8 cellular contexts compared by ENCODE assay signal in the genomic region with DNA sequence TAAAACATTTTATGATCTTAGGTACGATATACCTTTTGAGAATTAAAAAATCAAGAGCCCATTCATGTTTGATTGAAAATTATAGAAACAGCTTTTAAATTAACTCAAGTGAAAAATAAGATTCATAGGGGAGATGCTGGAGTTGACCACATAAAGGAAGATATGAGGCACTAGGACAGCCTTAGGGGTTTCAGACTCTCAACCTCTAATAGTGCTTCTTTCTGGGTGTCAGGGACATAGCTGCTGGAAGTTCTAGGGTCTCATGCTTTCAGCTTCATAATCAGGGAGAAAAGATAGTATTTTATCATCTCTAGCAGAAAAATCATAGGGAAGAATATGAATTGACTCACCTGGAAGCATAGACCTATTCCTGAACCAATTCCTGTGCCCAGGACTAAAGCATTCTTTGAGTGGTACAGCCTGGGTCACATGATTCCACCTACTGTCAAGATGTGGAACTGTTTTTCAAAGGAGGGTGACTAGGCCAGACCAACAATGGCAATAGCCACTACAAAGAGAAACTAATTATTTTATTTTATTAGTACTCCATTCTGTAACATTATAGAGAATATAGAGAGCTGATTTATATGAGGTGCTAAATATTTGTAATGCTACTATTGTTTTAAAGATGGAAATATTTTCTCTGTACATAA. TPM values are rescaled to one million over a fixed set of nuclear protein-coding genes. Genes with fewer than 3 reads are reported as not detected.
DNase-seq lines count a peak whose midpoint lies in the region; ATAC-seq and TF ChIP-seq lines count a peak whose summit lies in the region.

No MANE protein-coding gene starts in this region.

- in situ Hi-C loops in Panc1 (cut with HindIII; ENCODE audit: low pct_unique_long_range_greater_than_20kb, low sequenced_read_pairs) = no loop called here

- H3K27ac ChIP-seq in cardiac muscle cell = no peak overlapping the region
- H3K27ac ChIP-seq in Panc1 (ENCODE audit: low read length) = no peak overlapping the region

- no peaks in the 10 kb centered on the region for H3K27me3 Mint-ChIP-seq in activated CD4-positive, alpha-beta T cell treated with anti-CD3 and anti-CD28 coated beads for 36 hours

- ATAC-seq in Right ventricle myocardium inferior = no peak
- ATAC-seq in HG02970 (IDR thresholded peaks at IDR 0.05; ENCODE audit: low FRiP score, unreplicated experiment) = peak; percentile 72
- ATAC-seq in Panc1 = no peak; the same call in 1 of the 2 replicates
- ATAC-seq in omental fat pad (ENCODE audit: low FRiP score) = no peak
- no peak for ATAC-seq in activated CD4-positive, alpha-beta T cell treated with anti-CD3 and anti-CD28 coated beads for 36 hours

- intact Hi-C loops in Right ventricle myocardium inferior (cut with DNase I) (no loop called here), Panc1 (cut with micrococcal nuclease; ENCODE audit: unreplicated experiment) (no loop called here)
- intact Hi-C loops in activated CD4-positive, alpha-beta T cell treated with anti-CD3 and anti-CD28 coated beads for 36 hours (cut with DNase I, micrococcal nuclease) = no loop called here

- no peaks in the 10 kb centered on the region for H3K9me3 ChIP-seq in cardiac muscle cell (ENCODE audit: low read depth)
- H3K9me3 ChIP-seq in Panc1 (ENCODE audit: control insufficient read depth, insufficient read depth, low read depth, low read length) = no peaks in the 10 kb centered on the region

- H3K4me3 ChIP-seq in cardiac muscle cell = no peak overlapping the region
- no peak overlapping the region for H3K4me3 ChIP-seq in Panc1 (ENCODE audit: low read depth in 2 of 2, low read length in 2 of 2)
- H3K4me3 ChIP-seq in kidney epithelial cell (ENCODE audit: low read depth, low read length) = no peak overlapping the region

- peak in 1 of 2 donors; percentile 13 for DNase-seq in cardiac muscle cell (ENCODE audit: low read depth in 1 of 2, low spot score in 1 of 2)
- no peak for DNase-seq in Right ventricle myocardium inferior (ENCODE audit: missing footprints)
- no peak for DNase-seq in Panc1 (ENCODE audit: low read depth, low spot score)
- DNase-seq in kidney epithelial cell (ENCODE audit: low read depth) = no peak
- DNase-seq in omental fat pad (ENCODE audit: low spot score) = no peak
- DNase-seq in activated CD4-positive, alpha-beta T cell treated with anti-CD3 and anti-CD28 coated beads for 36 hours = no peak
- DNase-seq in NCI-H446 (lab: John Stamatoyannopoulos, UW) = no peak

- POLR2A ChIA-PET in Panc1 (lab: Charles Lee) = no interaction called here
- POLR2A ChIA-PET in activated CD4-positive, alpha-beta T cell treated with anti-CD3 and anti-CD28 coated beads for 36 hours (lab: Charles Lee) = no interaction called here

- TF ChIP-seq CTCF in cardiac muscle cell (IDR thresholded peaks at IDR 0.05; ENCODE audit: low read depth, low read length) (peak; percentile 18), Panc1 (IDR thresholded peaks at IDR 0.05) (peak; percentile 31; the same call in 1 of the 2 replicates), kidney epithelial cell (IDR thresholded peaks at IDR 0.05; ENCODE audit: insufficient read depth, low read length, poor library complexity, severe bottlenecking) (peak; percentile 18), omental fat pad (IDR thresholded peaks at IDR 0.05) (no peak)

- no peak overlapping the region for H3K27ac Mint-ChIP-seq in activated CD4-positive, alpha-beta T cell treated with anti-CD3 and anti-CD28 coated beads for 36 hours

- BruUV-seq in Panc1 (replicated peaks; lab: Mats Ljungman, UMichigan) = no TSS peak

- no peaks in the 10 kb centered on the region for H3K36me3 Mint-ChIP-seq in activated CD4-positive, alpha-beta T cell treated with anti-CD3 and anti-CD28 coated beads for 36 hours (ENCODE audit: low read depth)

- no peak overlapping the region for H3K4me3 Mint-ChIP-seq in activated CD4-positive, alpha-beta T cell treated with anti-CD3 and anti-CD28 coated beads for 36 hours

- no peaks in the 10 kb centered on the region for H3K4me1 Mint-ChIP-seq in activated CD4-positive, alpha-beta T cell treated with anti-CD3 and anti-CD28 coated beads for 36 hours

- H3K27me3 ChIP-seq in cardiac muscle cell (no peaks in the 10 kb centered on the region), Panc1 (ENCODE audit: control insufficient read depth, insufficient read depth, low read length) (no peaks in the 10 kb centered on the region), kidney epithelial cell (ENCODE audit: control insufficient read depth, insufficient read depth, low read length) (no peaks in the 10 kb centered on the region)

- H3K9me3 Mint-ChIP-seq in activated CD4-positive, alpha-beta T cell treated with anti-CD3 and anti-CD28 coated beads for 36 hours (ENCODE audit: low read depth) = no peaks in the 10 kb centered on the region

- H3K36me3 ChIP-seq in cardiac muscle cell (no peaks in the 10 kb centered on the region), Panc1 (ENCODE audit: control insufficient read depth, insufficient read depth, low read length) (no peaks in the 10 kb centered on the region), kidney epithelial cell (ENCODE audit: control insufficient read depth, insufficient read depth, low read length) (no peaks in the 10 kb centered on the region)

- CTCF ChIA-PET in Panc1 (lab: Charles Lee) = no interaction called here
- CTCF ChIA-PET in activated CD4-positive, alpha-beta T cell treated with anti-CD3 and anti-CD28 coated beads for 36 hours (lab: Charles Lee) = no interaction called here

- no peaks in the 10 kb centered on the region for H3K4me1 ChIP-seq in cardiac muscle cell (ENCODE audit: low read depth)
- H3K4me1 ChIP-seq in Panc1 (ENCODE audit: control insufficient read depth, insufficient read depth, low read length) = no peaks in the 10 kb centered on the region

RNA-seq across cellular contexts. Expression of gene CENPW, which starts 27.8 kb away (rescaled TPM):
- total RNA-seq in cardiac muscle cell (8.5 and 10.8 TPM in 2 replicates), Right ventricle myocardium inferior (0.65 TPM), Panc1 (2021; ENCODE audit: unreplicated experiment) (62.1 TPM), kidney epithelial cell (4.2 and 5.7 TPM in 2 replicates), omental fat pad (1 to 10 TPM in 2 of 4 donors, not detected in 2; 2.5 to 2.9 TPM)
- 26.1 and 69.8 TPM in 2 replicates for polyA plus RNA-seq in cardiac muscle cell
- 29.1 TPM for polyA plus RNA-seq in Panc1 (2012; ENCODE audit: insufficient read length)
- total RNA-seq in activated CD4-positive, alpha-beta T cell treated with anti-CD3 and anti-CD28 coated beads for 36 hours = 10 to 100 TPM; 44.1 to 63.6 TPM

Comparison
In these comparisons a context has a peak if more than half of its experiments do, and no peak if none do; other contexts are left out.
1. CTCF ChIP-seq: peak in cardiac muscle cell (single experiment), Panc1 (single experiment) and kidney epithelial cell (single experiment); none in omental fat pad (0 of 3).